In the genomic region with DNA sequence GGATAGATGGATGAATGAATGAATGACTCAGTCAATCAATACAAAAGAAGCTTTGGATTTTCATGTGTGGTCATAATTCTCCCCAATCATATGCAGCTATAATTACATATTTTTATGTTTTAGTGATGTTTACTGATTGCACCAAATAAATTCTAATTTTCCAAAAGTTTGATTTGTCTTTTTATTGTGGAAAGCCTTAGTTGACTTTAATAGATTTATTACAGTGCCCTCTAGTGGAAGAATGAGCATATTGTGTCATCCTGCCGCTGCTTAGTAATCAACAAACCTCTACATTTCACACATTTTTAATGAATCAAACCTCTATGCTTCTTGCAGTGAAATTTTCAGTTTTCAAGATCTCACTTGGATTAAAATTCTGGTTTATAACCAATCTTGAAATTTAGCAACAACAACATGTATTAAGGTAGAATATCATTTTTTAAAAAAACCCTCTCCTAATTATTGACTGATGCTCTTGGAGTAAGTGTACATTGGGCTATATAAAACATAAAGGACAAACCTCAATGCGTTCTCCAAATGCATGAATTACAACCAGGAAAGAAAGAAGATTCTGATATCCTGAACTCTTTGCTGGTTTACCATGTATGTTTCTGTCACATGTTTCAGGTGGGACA, we compare ENCODE assay signal across 10 cellular contexts. TPM values are rescaled to one million over a fixed set of nuclear protein-coding genes. Genes with fewer than 3 reads are reported as not detected.
A peak's percentile ranks its signal among the peaks of the same experiment; 100 is the strongest.
DNase-seq lines count a peak whose midpoint lies in the region; ATAC-seq, FAIRE-seq and TF ChIP-seq lines count a peak whose summit lies in the region.
"Had no signal": no experiment of that assay in that cellular context is flagged by ENCODE, and none has a peak within 500 bp of the region (broad histone marks: within the 10 kb centered on the region; RNA-seq: fewer than 3 reads in every experiment).

No MANE protein-coding gene starts in this region.

- intact Hi-C loops in lower leg skin (cut with DNase I; ENCODE audit: low total_unique reads), result no loop called here

- H3K4me3 ChIP-seq in kidney epithelial cell (ENCODE audit: low read depth, low read length) (no peak overlapping the region), lower leg skin (ENCODE audit: low read depth, poor library complexity, severe bottlenecking) (no peak overlapping the region)

- H3K36me3 ChIP-seq in kidney epithelial cell (ENCODE audit: control insufficient read depth, insufficient read depth, low read length), result no peaks in the 10 kb centered on the region

- TF ChIP-seq CTCF in kidney epithelial cell (IDR thresholded peaks at IDR 0.05; ENCODE audit: insufficient read depth, low read length, poor library complexity, severe bottlenecking) (peak; percentile 55), lower leg skin (IDR thresholded peaks at IDR 0.05) (no peak)

- no peak for TF ChIP-seq POLR2A in lower leg skin (IDR thresholded peaks at IDR 0.05)

- 14 to 16% methylated on average over 2 of the region's 2 CpGs for WGBS in lower leg skin, 2 donors

- H3K27me3 ChIP-seq in kidney epithelial cell (ENCODE audit: control insufficient read depth, insufficient read depth, low read length), result no peaks in the 10 kb centered on the region

- in situ Hi-C loops in G401 (cut with HindIII; ENCODE audit: low sequenced_read_pairs), result no loop called here

- DNase-seq in G401 (ENCODE audit: low spot score) (peak; percentile 4), kidney epithelial cell (ENCODE audit: low read depth) (no peak), lower leg skin (ENCODE audit: low spot score in 2 of 2) (no peak)
- no peak for DNase-seq in activated CD4-positive, alpha-beta T cell treated with anti-CD3 and anti-CD28 coated beads for 4 hours

- FAIRE-seq in TTC549 (lab: Jason Lieb, UNC), result peak; percentile 73

- ATAC-seq in HG02885 (IDR thresholded peaks at IDR 0.05; ENCODE audit: poor library complexity, unreplicated experiment) (peak; percentile 66), HG03439 (IDR thresholded peaks at IDR 0.05; ENCODE audit: unreplicated experiment) (no peak), GM21447 (IDR thresholded peaks at IDR 0.05; ENCODE audit: unreplicated experiment) (no peak)
- ATAC-seq: naive thymus-derived CD8-positive, alpha-beta T cell had no signal

RNA-seq across cellular contexts. Expression of a gene that starts 55.6 kb away (rescaled TPM):
- total RNA-seq in G401 (2014; rRNA removed; shearing (Covaris generic)), result not detected in 2 replicates
- total RNA-seq in kidney epithelial cell, result not detected in 2 replicates
- total RNA-seq in lower leg skin, result under 1 TPM in 2 of 4 donors, not detected in 2; 0.23 to 0.32 TPM
- total RNA-seq: naive thymus-derived CD8-positive, alpha-beta T cell; T-helper 2 cell treated with Interferon-gamma antibody and Interleukin-4, amounts not matched to agents 100 ng/mL and 5 ng/mL, for 36 hours had no signal
